9 cellular contexts compared by ENCODE assay signal in the genomic region with DNA sequence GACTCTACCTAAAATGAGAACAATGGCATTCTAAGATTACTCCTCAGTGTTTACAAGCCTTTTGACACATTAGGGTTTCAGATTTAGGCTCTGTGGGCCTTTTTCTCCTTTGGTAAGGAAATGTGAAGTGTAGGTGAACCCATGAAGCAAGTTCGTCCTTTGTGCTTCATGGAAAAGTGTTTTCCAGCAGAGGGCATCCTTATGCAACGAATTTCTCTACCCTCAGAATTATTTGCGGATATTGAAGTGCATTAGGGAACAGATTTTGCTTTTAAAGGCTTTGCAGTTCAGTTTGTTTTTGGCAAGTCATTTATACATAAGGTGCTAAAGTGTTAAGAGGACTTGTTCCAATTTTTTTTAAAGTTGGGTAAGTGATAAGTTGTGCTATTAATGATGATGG. TPM values are rescaled to one million over a fixed set of nuclear protein-coding genes. Genes with fewer than 3 reads are reported as not detected.
A peak's percentile ranks its signal among the peaks of the same experiment; 100 is the strongest.
DNase-seq lines count a peak whose midpoint lies in the region; ATAC-seq and TF ChIP-seq lines count a peak whose summit lies in the region.
"Had no signal": no experiment of that assay in that cellular context is flagged by ENCODE, and none has a peak within 500 bp of the region (broad histone marks: within the 10 kb centered on the region; RNA-seq: fewer than 3 reads in every experiment).

No MANE protein-coding gene starts in this region.

- H4K91ac ChIP-seq in mesenchymal stem cell (ENCODE audit: low read length) = no peak overlapping the region

- no peak overlapping the region for H3K27ac Mint-ChIP-seq in T-cell

- H3K36me3 ChIP-seq in GM06990 (ENCODE audit: control insufficient read depth, insufficient read depth, low read length) (no peaks in the 10 kb centered on the region), mesenchymal stem cell (ENCODE audit: control insufficient read depth in 1 of 2, insufficient read depth in 2 of 2, low read depth in 1 of 2, low read length in 2 of 2) (no peaks in the 10 kb centered on the region)
- H3K36me3 ChIP-seq: SJCRH30 had no signal

- WGBS in mesenchymal stem cell = 0% methylated on average over 2 of the region's 3 CpGs

- no peak overlapping the region for H3K9ac ChIP-seq in mesenchymal stem cell (ENCODE audit: low read length)

- no peak overlapping the region for H3K18ac ChIP-seq in mesenchymal stem cell (ENCODE audit: low read depth in 1 of 2, low read length in 2 of 2)

- H3K9me3 Mint-ChIP-seq in T-cell = peaks cover 0 to 3% (median 0%) of the 10 kb centered on the region in 3 donors

- H3K23ac ChIP-seq in mesenchymal stem cell (ENCODE audit: low read length in 2 of 2) = no peak overlapping the region

- ATAC-seq in activated CD4-positive, CD25-positive, alpha-beta regulatory T cell treated with anti-CD3 and anti-CD28 coated beads, Interleukin-2, amount 50 U/mL, for 24 hours = no peak
- ATAC-seq in T-cell (replicated peaks in 1 of 4) = no peak

- H3K27ac ChIP-seq in mesenchymal stem cell (ENCODE audit: low read length, poor library complexity, severe bottlenecking) = no peak overlapping the region
- H3K27ac ChIP-seq: SJCRH30 had no signal

- H2BK5ac ChIP-seq in mesenchymal stem cell (ENCODE audit: low read depth, low read length, poor library complexity, severe bottlenecking) = no peak overlapping the region

- peak; percentile 35 for TF ChIP-seq CTCF in GM06990 (IDR thresholded peaks at IDR 0.05; ENCODE audit: insufficient read depth, low read length, poor library complexity, severe bottlenecking)
- peak; percentile 62 for TF ChIP-seq CTCF in astrocyte of the cerebellum (IDR thresholded peaks at IDR 0.05; ENCODE audit: low read depth, low read length, missing control alignments)

- H2BK120ac ChIP-seq in mesenchymal stem cell (ENCODE audit: low read depth, low read length) = no peak overlapping the region

- H2BK12ac ChIP-seq in mesenchymal stem cell (ENCODE audit: low read length in 2 of 2) = no peak overlapping the region

- H3K4me1 ChIP-seq in mesenchymal stem cell (ENCODE audit: control insufficient read depth, insufficient read depth, low read depth, low read length) = no peaks in the 10 kb centered on the region
- H3K4me1 ChIP-seq: SJCRH30 had no signal

- POLR2A ChIA-PET in HEK293T (lab: Yijun Ruan, JAX) = no interaction called here
- POLR2A ChIA-PET in T-cell (lab: Charles Lee) = no interaction called here

- H3K4ac ChIP-seq in mesenchymal stem cell (ENCODE audit: low read depth in 1 of 2, low read length in 2 of 2) = no peak overlapping the region

- no peaks in the 10 kb centered on the region for H3K79me1 ChIP-seq in mesenchymal stem cell (replicated peaks; ENCODE audit: low read length, poor library complexity, severe bottlenecking)

- peaks cover 3% of the 10 kb centered on the region for H3K9me3 ChIP-seq in mesenchymal stem cell (ENCODE audit: control insufficient read depth, low read length)
- H3K9me3 ChIP-seq: SJCRH30 had no signal

- H3K27me3 ChIP-seq in GM06990 (replicated peaks; ENCODE audit: control insufficient read depth, insufficient read depth, low read length) (no peaks in the 10 kb centered on the region), mesenchymal stem cell (ENCODE audit: control insufficient read depth in 1 of 2, insufficient read depth in 1 of 2, low read length in 2 of 2) (peaks cover 12 to 53% of the 10 kb centered on the region in 2 experiments)
- H3K27me3 ChIP-seq: SJCRH30 had no signal

- CTCF ChIA-PET in HEK293T (lab: Yijun Ruan, JAX) = no interaction called here
- CTCF ChIA-PET in T-cell (lab: Charles Lee) = no interaction called here

- H2AFZ ChIP-seq in mesenchymal stem cell (ENCODE audit: low read depth, low read length) = no peak overlapping the region

- no peak overlapping the region for H4K8ac ChIP-seq in mesenchymal stem cell (ENCODE audit: low read length)

- DNase-seq in GM06990 (ENCODE audit: extremely low read depth, insufficient read length) (no peak), NCI-H1105 (lab: John Stamatoyannopoulos, UW) (peak; percentile 44), astrocyte of the cerebellum (ENCODE audit: low read depth) (peak; percentile 55), mesenchymal stem cell (peak; percentile 51), HEK293T (ENCODE audit: extremely low spot score) (no peak), T-cell (no peak)
- no peak for DNase-seq in activated CD4-positive, alpha-beta T cell treated with anti-CD3 and anti-CD28 coated beads, Interleukin-2, amount 50 U/mL, for 48 hours

- H3K27me3 Mint-ChIP-seq in T-cell = peaks cover 5 to 20% of the 10 kb centered on the region in 2 donors

- no peak overlapping the region for H3K14ac ChIP-seq in mesenchymal stem cell (ENCODE audit: low read length in 2 of 2)

- H3K4me2 ChIP-seq in mesenchymal stem cell (ENCODE audit: low read length, poor library complexity, severe bottlenecking) = no peak overlapping the region

- in situ Hi-C loops in astrocyte of the cerebellum (cut with HindIII; ENCODE audit: low sequenced_read_pairs) = no loop called here

- H3K4me3 ChIP-seq in GM06990 (replicated peaks; ENCODE audit: low read depth, low read length) (no peak overlapping the region), astrocyte of the cerebellum (ENCODE audit: low read depth, low read length) (no peak overlapping the region), mesenchymal stem cell (ENCODE audit: insufficient read depth in 1 of 2, low read depth in 1 of 2, low read length in 2 of 2) (no peak overlapping the region)
- H3K4me3 ChIP-seq: SJCRH30 had no signal

- no peaks in the 10 kb centered on the region for H3K4me1 Mint-ChIP-seq in T-cell

- H3K4me3 Mint-ChIP-seq in T-cell = no peak overlapping the region

- no peak overlapping the region for H2AK5ac ChIP-seq in mesenchymal stem cell (ENCODE audit: low read length, severe bottlenecking)

- no peaks in the 10 kb centered on the region for H3K36me3 Mint-ChIP-seq in T-cell

- no peak overlapping the region for H2BK15ac ChIP-seq in mesenchymal stem cell (ENCODE audit: low read depth, poor library complexity, severe bottlenecking)

TF ChIP-seq in HEK293T, 16 proteins besides CTCF, POLR2A, EP300 and RAD21:
- no peak for TF ChIP-seq TARDBP (IDR thresholded peaks at IDR 0.05)

RNA-seq across cellular contexts. Expression of a gene that starts 55.7 kb away (rescaled TPM):
- polyA plus RNA-seq in mesenchymal stem cell (2013, experiment 1 of 2) = 2.3 TPM
- 3.5 TPM for polyA plus RNA-seq in mesenchymal stem cell (2013, experiment 2 of 2)
- under 1 TPM in 2 of 5 donors, not detected in 3; 0.20 to 0.22 TPM for total RNA-seq in T-cell

Comparison
In these comparisons a context has a peak if more than half of its experiments do, and no peak if none do; other contexts are left out.
1. DNase-seq: peak in NCI-H1105 (single experiment), astrocyte of the cerebellum (single experiment) and mesenchymal stem cell (single experiment); none in GM06990 (single experiment), HEK293T (single experiment), activated CD4-positive, alpha-beta T cell treated with anti-CD3 and anti-CD28 coated beads, Interleukin-2, amount 50 U/mL, for 48 hours (0 of 2) and T-cell (0 of 34).